ENCODE assay signal across 26 cellular contexts in the genomic region with DNA sequence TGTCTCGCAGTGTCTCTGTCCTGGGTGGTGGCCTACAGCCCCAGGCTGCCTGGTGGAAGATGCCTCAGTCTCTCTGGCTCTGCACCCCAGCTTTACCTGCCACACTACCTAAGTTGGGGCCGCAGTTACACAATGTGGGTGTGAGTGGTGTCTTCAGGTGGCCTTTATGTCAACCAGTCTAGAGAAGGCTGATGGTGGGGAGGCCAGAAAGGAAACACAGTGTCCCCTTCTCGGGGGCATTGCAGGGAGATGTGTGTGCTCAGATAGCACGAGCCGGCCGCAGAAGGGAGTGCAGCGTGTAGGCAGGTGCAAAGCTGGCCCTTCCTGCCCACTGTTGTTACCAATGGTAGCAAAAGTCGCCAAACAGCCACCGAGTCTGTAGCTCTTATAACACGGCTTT.
DNase-seq lines count a peak whose midpoint lies in the region; ATAC-seq, FAIRE-seq and TF ChIP-seq lines count a peak whose summit lies in the region.
"Had no signal": no experiment of that assay in that cellular context is flagged by ENCODE, and none has a peak within 500 bp of the region (broad histone marks: within the 10 kb centered on the region; RNA-seq: fewer than 3 reads in every experiment).

No MANE protein-coding gene starts in this region.

- peak; percentile 5 to 10 for DNase-seq in SHP77 (lab: John Stamatoyannopoulos, UW)
- no peak for DNase-seq in SHP77 treated with DMSO at 0.1 percent for 48 hours (lab: John Stamatoyannopoulos, UW)
- DNase-seq in HTR-8/SVneo (ENCODE audit: insufficient read length, low spot score), result no peak
- DNase-seq in chondrocyte (ENCODE audit: low spot score), result no peak
- peak; percentile 60 for DNase-seq in osteocyte (ENCODE audit: extremely low spot score, unreplicated experiment)
- DNase-seq: 8988T; ACHN; BE2C; CD4-positive, alpha-beta T cell; COR-L47; DMS53; GOT3; HCEC 1CT; Karpas-422; NCI-H1092 treated with DMSO at 0.1 percent for 48 hours; NCI-H1436; NCI-H187; NCI-H2171 treated with DMSO at 0.1 percent for 48 hours; NCI-H345; NCI-H524 treated with DMSO at 0.1 percent for 48 hours; NCI-H774; Right ventricle myocardium superior; RPMI8226 had no signal

- H3K27ac Mint-ChIP-seq in chondrocyte (ENCODE audit: unreplicated experiment) (peak overlapping the region; percentile 77), osteocyte (ENCODE audit: unreplicated experiment) (no peak overlapping the region)

- H3K9me3 Mint-ChIP-seq in chondrocyte (ENCODE audit: low read depth) (no peaks in the 10 kb centered on the region), osteocyte (ENCODE audit: unreplicated experiment) (no peaks in the 10 kb centered on the region)
- H3K9me3 Mint-ChIP-seq: CD4-positive, alpha-beta T cell had no signal

- H3K4me3 Mint-ChIP-seq in chondrocyte (ENCODE audit: unreplicated experiment) (no peak overlapping the region), osteocyte (ENCODE audit: unreplicated experiment) (no peak overlapping the region)
- H3K4me3 Mint-ChIP-seq: CD4-positive, alpha-beta T cell had no signal

- H3K36me3 Mint-ChIP-seq in chondrocyte (ENCODE audit: low read depth) (peaks cover 12% of the 10 kb centered on the region), osteocyte (ENCODE audit: unreplicated experiment) (peaks cover 5% of the 10 kb centered on the region)

- ATAC-seq in HG03095 (IDR thresholded peaks at IDR 0.05; ENCODE audit: unreplicated experiment) (no peak), GM21576 (IDR thresholded peaks at IDR 0.05; ENCODE audit: unreplicated experiment) (no peak), HG02588 (IDR thresholded peaks at IDR 0.05; ENCODE audit: unreplicated experiment) (no peak)

- FAIRE-seq in HTR-8/SVneo (lab: Jason Lieb, UNC), result peak; percentile 20

- H3K27me3 Mint-ChIP-seq in chondrocyte (ENCODE audit: low read depth), result no peaks in the 10 kb centered on the region
- no peaks in the 10 kb centered on the region for H3K27me3 Mint-ChIP-seq in osteocyte (ENCODE audit: unreplicated experiment)
- H3K27me3 Mint-ChIP-seq: CD4-positive, alpha-beta T cell had no signal

- TF ChIP-seq CTCF in chondrocyte (IDR thresholded peaks at IDR 0.05) (no peak), osteocyte (IDR thresholded peaks at IDR 0.05) (no peak)

- H3K4me1 Mint-ChIP-seq in chondrocyte (ENCODE audit: low read depth) (peaks cover 72% of the 10 kb centered on the region), osteocyte (ENCODE audit: unreplicated experiment) (peaks cover 71% of the 10 kb centered on the region)

Comparison
In these comparisons a context has a peak if more than half of its experiments do, and no peak if none do; other contexts are left out.
1. DNase-seq: peak in SHP77 (2 of 2) and osteocyte (single experiment); none in SHP77 treated with DMSO at 0.1 percent for 48 hours (single experiment), HTR-8/SVneo (single experiment) and chondrocyte (single experiment).